Comparison of ENCODE assay signal across 20 cellular contexts in genomic region chr4:87916636-87917035, GRCh38. TPM values are rescaled to one million over a fixed set of nuclear protein-coding genes. Genes with fewer than 3 reads are reported as not detected.
DNase-seq lines count a peak whose midpoint lies in the region; TF ChIP-seq lines count a peak whose summit lies in the region.
"Had no signal": no experiment of that assay in that cellular context is flagged by ENCODE, and none has a peak within 500 bp of the region (broad histone marks: within the 10 kb centered on the region; RNA-seq: fewer than 3 reads in every experiment).

No MANE protein-coding gene starts in this region.

- H2AK5ac ChIP-seq in mesendoderm (ENCODE audit: low read length), result peak overlapping the region; percentile 49

- no CpG with 5 or more reads among the region's 2 CpGs for WGBS in mesendoderm (ENCODE audit: extremely low coverage, insufficient coverage, low lambda C conversion rate)
- WGBS in tibial nerve, 2 donors, result 39 to 67% methylated on average over 2 of the region's 2 CpGs

- peak overlapping the region; percentile 78 for H3K56ac ChIP-seq in mesendoderm (ENCODE audit: low read length)

- peak overlapping the region; percentile 66 for H2BK5ac ChIP-seq in mesendoderm (ENCODE audit: low read length)

- no peaks in the 10 kb centered on the region for H3K79me1 ChIP-seq in mesendoderm (ENCODE audit: low read length)

- peak; percentile 50 for DNase-seq in HT1080 (ENCODE audit: low read depth)
- peak; percentile 28 for DNase-seq in NCI-H226
- DNase-seq in choroid plexus epithelial cell (ENCODE audit: low read depth), result peak; percentile 62
- DNase-seq in mesendoderm, result peak; percentile 74
- no peak for DNase-seq in DMS79 treated with DMSO at 0.1 percent for 48 hours (lab: John Stamatoyannopoulos, UW)
- DNase-seq in superior temporal gyrus (ENCODE audit: extremely low spot score), result no peak
- DNase-seq in tibial nerve (ENCODE audit: low spot score in 2 of 2), result no peak
- no peak for DNase-seq in midbrain (lab: John Stamatoyannopoulos, UW)
- DNase-seq: activated CD4-positive, alpha-beta memory T cell treated with anti-CD3 and anti-CD28 coated beads, Interleukin-2, amount 10 ng/mL, durations not matched to agents 7 days and 5 days; activated effector memory CD4-positive, alpha-beta T cell treated with anti-CD3 and anti-CD28 coated beads, Interleukin-2, amount 50 U/mL, for 16 hours; activated naive CD8-positive, alpha-beta T cell treated with anti-CD3 and anti-CD28 coated beads, Interleukin-2, amount 50 U/mL, for 24 hours; activated T-cell treated with anti-CD3 and anti-CD28 coated beads for 4 hours; EL; GOT3; NCI-H2107; NCI-H510A had no signal

- peak overlapping the region; percentile 95 for H3K4ac ChIP-seq in mesendoderm (ENCODE audit: low read depth, low read length)

- peak overlapping the region; percentile 20 for H3K27ac ChIP-seq in mesendoderm (ENCODE audit: low read depth, low read length)
- no peak overlapping the region for H3K27ac ChIP-seq in tibial nerve
- H3K27ac ChIP-seq: C4-2B, KMS-11, left lung, vagina had no signal

- H3K9ac ChIP-seq in mesendoderm (ENCODE audit: low read length), result peak overlapping the region; percentile 23
- H3K9ac ChIP-seq: KMS-11 had no signal

- H3K4me1 ChIP-seq in mesendoderm (ENCODE audit: control insufficient read depth, low read depth, low read length), result peaks cover 23% of the 10 kb centered on the region
- peaks cover 0 to 15% (median 2%) of the 10 kb centered on the region in 4 donors for H3K4me1 ChIP-seq in tibial nerve
- H3K4me1 ChIP-seq: vagina had no signal

- H3K27me3 ChIP-seq in mesendoderm (ENCODE audit: insufficient read depth, low read length, poor library complexity) (no peaks in the 10 kb centered on the region), tibial nerve (no peaks in the 10 kb centered on the region)
- H3K27me3 ChIP-seq: left lung, vagina had no signal

- no peak overlapping the region for H2BK15ac ChIP-seq in mesendoderm (replicated peaks; ENCODE audit: low read depth)

- H4K5ac ChIP-seq in mesendoderm (ENCODE audit: low read length), result no peak overlapping the region

- H3K36me3 ChIP-seq in mesendoderm (ENCODE audit: control insufficient read depth, insufficient read depth, low read length) (no peaks in the 10 kb centered on the region), tibial nerve (no peaks in the 10 kb centered on the region)
- H3K36me3 ChIP-seq: left lung, vagina had no signal

- TF ChIP-seq CTCF in choroid plexus epithelial cell (conservative IDR thresholded peaks at IDR 0.05; ENCODE audit: low read depth, low read length) (no peak), tibial nerve (IDR thresholded peaks at IDR 0.05) (no peak)

- H3K4me2 ChIP-seq in mesendoderm (ENCODE audit: low read length), result peak overlapping the region; percentile 4
- H3K4me2 ChIP-seq: KMS-11 had no signal

- H3K23ac ChIP-seq in mesendoderm (ENCODE audit: low read length), result no peak overlapping the region

- H4K8ac ChIP-seq in mesendoderm (ENCODE audit: low read depth, low read length), result no peak overlapping the region

- peak overlapping the region; percentile 1 for H3K18ac ChIP-seq in mesendoderm (ENCODE audit: low read length)

- no peak for TF ChIP-seq POLR2A in tibial nerve (IDR thresholded peaks at IDR 0.05)

- no peaks in the 10 kb centered on the region for H3K79me2 ChIP-seq in mesendoderm (ENCODE audit: control insufficient read depth, insufficient read depth, low read length)

- H3K4me3 ChIP-seq in choroid plexus epithelial cell (ENCODE audit: low read depth, low read length) (no peak overlapping the region), mesendoderm (ENCODE audit: low read length) (no peak overlapping the region), tibial nerve (no peak overlapping the region)
- H3K4me3 ChIP-seq: left lung, vagina had no signal

- H2BK120ac ChIP-seq in mesendoderm (ENCODE audit: low read depth, low read length), result peak overlapping the region; percentile 49

- H3K9me3 ChIP-seq in tibial nerve, result no peaks in the 10 kb centered on the region
- H3K9me3 ChIP-seq: left lung, vagina had no signal

- no peak for TF ChIP-seq EP300 in tibial nerve (IDR thresholded peaks at IDR 0.05)

RNA-seq across cellular contexts. Expression of gene SPP1, which starts 58.9 kb away (rescaled TPM):
- total RNA-seq in HT1080 (2014; rRNA removed; shearing (Covaris generic)), result 30.6 and 37.1 TPM in 2 replicates
- polyA plus RNA-seq in HT1080 (2015; cell fraction: cytosol; rRNA removed), result 10.1 and 12.0 TPM in 2 replicates
- 15.8 and 19.7 TPM in 2 replicates for polyA plus RNA-seq in HT1080 (2015; cell fraction: nucleus; rRNA removed)
- polyA plus RNA-seq in mesendoderm (2013, experiment 1 of 2), result 15.4 TPM
- polyA plus RNA-seq in mesendoderm (2013, experiment 2 of 2), result 18.2 TPM
- 100 to 1,000 TPM in 2 of 4 donors, 10 to 100 TPM in 2; 59.0 to 344 (median 174) TPM for total RNA-seq in tibial nerve

Comparison
In these comparisons a context has a peak if more than half of its experiments do, and no peak if none do; other contexts are left out.
1. DNase-seq: peak in HT1080 (single experiment), NCI-H226 (single experiment), choroid plexus epithelial cell (single experiment) and mesendoderm (single experiment); none in DMS79 treated with DMSO at 0.1 percent for 48 hours (single experiment), superior temporal gyrus (single experiment), tibial nerve (0 of 2) and midbrain (single experiment).